Comparison of ENCODE assay signal across 14 cellular contexts in the genomic region with DNA sequence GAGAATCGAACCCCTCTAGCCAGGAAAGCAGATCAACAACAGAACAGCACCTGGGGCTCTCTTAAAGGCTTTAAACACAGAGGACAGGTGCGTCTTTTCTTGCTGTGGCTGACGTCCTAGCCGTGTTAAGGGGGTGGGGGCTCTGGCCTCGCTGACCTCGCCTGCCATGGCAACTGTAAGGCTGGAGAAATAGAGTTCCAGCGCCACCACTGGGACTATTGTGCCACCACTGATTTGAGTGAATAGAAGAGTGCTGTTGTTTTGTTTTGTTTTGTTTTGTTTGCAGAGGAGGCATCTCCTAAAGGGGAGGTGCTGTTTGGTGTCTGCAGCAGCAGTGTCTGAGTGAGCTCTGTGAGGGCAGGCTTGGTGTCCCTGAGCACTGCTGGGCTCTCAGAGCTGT. TPM values are rescaled to one million over a fixed set of nuclear protein-coding genes. Genes with fewer than 3 reads are reported as not detected.
DNase-seq lines count a peak whose midpoint lies in the region; ATAC-seq and TF ChIP-seq lines count a peak whose summit lies in the region.
"Had no signal": no experiment of that assay in that cellular context is flagged by ENCODE, and none has a peak within 500 bp of the region (broad histone marks: within the 10 kb centered on the region; RNA-seq: fewer than 3 reads in every experiment).

No MANE protein-coding gene starts in this region.

- no peak overlapping the region for H2BK15ac ChIP-seq in mesenchymal stem cell (ENCODE audit: low read depth, poor library complexity, severe bottlenecking)

- TF ChIP-seq POLR2A in adrenal gland (IDR thresholded peaks at IDR 0.05): no peak

- no peaks in the 10 kb centered on the region for H3K79me1 ChIP-seq in mesenchymal stem cell (replicated peaks; ENCODE audit: low read length, poor library complexity, severe bottlenecking)

- H2BK120ac ChIP-seq in mesenchymal stem cell (ENCODE audit: low read depth, low read length): no peak overlapping the region

- H3K4me3 ChIP-seq in BE2C (ENCODE audit: low read depth, low read length) (no peak overlapping the region), adrenal gland (no peak overlapping the region), mesenchymal stem cell (ENCODE audit: insufficient read depth in 1 of 2, low read depth in 1 of 2, low read length in 2 of 2) (no peak overlapping the region)
- H3K4me3 ChIP-seq: lower lobe of right lung had no signal

- in situ Hi-C loops in GM13976 (cut with MboI; ENCODE audit: low sequenced_read_pairs, unreplicated experiment): no loop called here

- POLR2A ChIA-PET in HEK293T (lab: Yijun Ruan, JAX): no interaction called here

- no peak overlapping the region for H2BK5ac ChIP-seq in mesenchymal stem cell (ENCODE audit: low read depth, low read length, poor library complexity, severe bottlenecking)

- no peak overlapping the region for H2AK5ac ChIP-seq in mesenchymal stem cell (ENCODE audit: low read length, severe bottlenecking)

- H3K9me3 ChIP-seq in BE2C (no peaks in the 10 kb centered on the region), adrenal gland (replicated peaks in 1 of 3) (no peaks in the 10 kb centered on the region), mesenchymal stem cell (ENCODE audit: control insufficient read depth, low read length) (no peaks in the 10 kb centered on the region)
- H3K9me3 ChIP-seq: lower lobe of right lung had no signal

- no peak overlapping the region for H4K91ac ChIP-seq in mesenchymal stem cell (ENCODE audit: low read length)

- no peak overlapping the region for H3K4me2 ChIP-seq in mesenchymal stem cell (ENCODE audit: low read length, poor library complexity, severe bottlenecking)

- no peak overlapping the region for H2AFZ ChIP-seq in mesenchymal stem cell (ENCODE audit: low read depth, low read length)

- H3K18ac ChIP-seq in mesenchymal stem cell (ENCODE audit: low read depth in 1 of 2, low read length in 2 of 2): no peak overlapping the region

- TF ChIP-seq CTCF in BE2C (IDR thresholded peaks at IDR 0.05; ENCODE audit: low read depth, low read length) (peak; percentile 9; the same call in 1 of the 2 replicates), adrenal gland (IDR thresholded peaks at IDR 0.05) (no peak), GM13976 (IDR thresholded peaks at IDR 0.05; ENCODE audit: borderline replicate concordance, control extremely low read depth, extremely low read depth, insufficient read depth, missing control alignments) (no peak)

- CTCF ChIA-PET in HEK293T (lab: Yijun Ruan, JAX): interaction anchor here (0.6 to 1.1 kb wide), 6 partner anchors 10 to 628 kb away, joined by 3 to 8 read pairs (median 4); no protein-coding TSS in a partner anchor

- intact Hi-C loops in adrenal gland (cut with DNase I): no loop called here

- H3K36me3 ChIP-seq in BE2C (no peaks in the 10 kb centered on the region), adrenal gland (replicated peaks in 1 of 2) (no peaks in the 10 kb centered on the region), mesenchymal stem cell (ENCODE audit: control insufficient read depth in 1 of 2, insufficient read depth in 2 of 2, low read depth in 1 of 2, low read length in 2 of 2) (peaks cover 0 to 5% of the 10 kb centered on the region in 2 experiments)
- H3K36me3 ChIP-seq: lower lobe of right lung had no signal

- no peak overlapping the region for H3K14ac ChIP-seq in mesenchymal stem cell (ENCODE audit: low read length in 2 of 2)

- DNase-seq in BE2C: no peak
- DNase-seq in HEK293T (ENCODE audit: extremely low spot score): peak; percentile 17
- DNase-seq in NCI-H510A (lab: John Stamatoyannopoulos, UW): peak; percentile 80
- no peak for DNase-seq in epithelial cell of prostate (ENCODE audit: low read depth, low spot score)
- DNase-seq in adrenal gland: no peak
- DNase-seq in GM13976 (ENCODE audit: low spot score): no peak
- DNase-seq in mesenchymal stem cell: no peak
- DNase-seq: cortex of kidney, lower lobe of right lung, NCI-H2171 had no signal

- H3K27ac ChIP-seq in epithelial cell of prostate (peak overlapping the region; percentile 80), adrenal gland (no peak overlapping the region), mesenchymal stem cell (ENCODE audit: low read length, poor library complexity, severe bottlenecking) (no peak overlapping the region)
- H3K27ac ChIP-seq: lower lobe of right lung had no signal

- H3K27me3 ChIP-seq in BE2C (peaks cover 9% of the 10 kb centered on the region; the same call in 1 of the 2 replicates), adrenal gland (no peaks in the 10 kb centered on the region), mesenchymal stem cell (ENCODE audit: control insufficient read depth in 1 of 2, insufficient read depth in 1 of 2, low read length in 2 of 2) (peaks cover 12 to 67% of the 10 kb centered on the region in 2 experiments)

- no peak for ATAC-seq in GM18909 (IDR thresholded peaks at IDR 0.05; ENCODE audit: poor library complexity, unreplicated experiment)
- ATAC-seq: activated naive CD4-positive, alpha-beta T cell treated with anti-CD3 and anti-CD28 coated beads, Interleukin-2, amount 50 U/mL, for 72 hours; lower lobe of right lung had no signal

- no peak overlapping the region for H3K4ac ChIP-seq in mesenchymal stem cell (ENCODE audit: low read depth in 1 of 2, low read length in 2 of 2)

- WGBS in adrenal gland, 4 donors: 33 to 45% (median 40%) methylated on average over 4 to 7 of the region's 7 CpGs
- 26% methylated on average over 7 of the region's 7 CpGs for WGBS in mesenchymal stem cell

- no peak overlapping the region for H4K8ac ChIP-seq in mesenchymal stem cell (ENCODE audit: low read length)

- H3K9ac ChIP-seq in mesenchymal stem cell (ENCODE audit: low read length): no peak overlapping the region

- H2BK12ac ChIP-seq in mesenchymal stem cell (ENCODE audit: low read length in 2 of 2): no peak overlapping the region

- H3K23ac ChIP-seq in mesenchymal stem cell (ENCODE audit: low read length in 2 of 2): no peak overlapping the region

- H3K4me1 ChIP-seq in BE2C (no peaks in the 10 kb centered on the region), adrenal gland (replicated peaks in 1 of 2) (no peaks in the 10 kb centered on the region), mesenchymal stem cell (ENCODE audit: control insufficient read depth, insufficient read depth, low read depth, low read length) (peaks cover 4% of the 10 kb centered on the region)
- H3K4me1 ChIP-seq: lower lobe of right lung had no signal

TF ChIP-seq in HEK293T, 16 proteins besides CTCF, POLR2A, EP300 and RAD21:
- TF ChIP-seq L3MBTL2 (conservative IDR thresholded peaks at IDR 0.05): no peak
- no peak for TF ChIP-seq LEF1 (IDR thresholded peaks at IDR 0.05; ENCODE audit: borderline replicate concordance)
- TF ChIP-seq ARNT (IDR thresholded peaks at IDR 0.05): no peak
- TF ChIP-seq SUZ12 (IDR thresholded peaks at IDR 0.05): no peak
- no peak for TF ChIP-seq FOXM1 (IDR thresholded peaks at IDR 0.05; ENCODE audit: borderline replicate concordance)
- no peak for TF ChIP-seq ELF4 (IDR thresholded peaks at IDR 0.05)
- no peak for TF ChIP-seq CTBP1 (IDR thresholded peaks at IDR 0.05; ENCODE audit: borderline replicate concordance)
- no peak for TF ChIP-seq FOXK2 (IDR thresholded peaks at IDR 0.05)
- no peak for TF ChIP-seq BHLHE40 (IDR thresholded peaks at IDR 0.05; ENCODE audit: borderline replicate concordance)
- TF ChIP-seq HDGF (IDR thresholded peaks at IDR 0.05; ENCODE audit: borderline replicate concordance): no peak
- no peak for TF ChIP-seq NFRKB (IDR thresholded peaks at IDR 0.05)
- no peak for TF ChIP-seq ZNF384 (IDR thresholded peaks at IDR 0.05)
- TF ChIP-seq FOXA1 (IDR thresholded peaks at IDR 0.05): no peak

RNA-seq across cellular contexts. Expression of a gene that starts 34.2 kb away (rescaled TPM):
- 0.08 TPM for polyA plus RNA-seq in BE2C (2012; ENCODE audit: insufficient read depth, insufficient read length, low read depth)
- not detected for total RNA-seq in adrenal gland
- polyA plus RNA-seq in adrenal gland: under 1 TPM in 1 of 3 donors, not detected in 2; 0.03 TPM
- not detected for polyA plus RNA-seq in mesenchymal stem cell (2013, experiment 1 of 2)
- polyA plus RNA-seq in mesenchymal stem cell (2013, experiment 2 of 2): not detected
- total RNA-seq: activated naive CD4-positive, alpha-beta T cell treated with anti-CD3 and anti-CD28 coated beads, Interleukin-2, amount 50 U/mL, for 72 hours; glomerular endothelial cell; subcutaneous adipose tissue had no signal

Comparison
In these comparisons a context has a peak if more than half of its experiments do, and no peak if none do; other contexts are left out.
1. DNase-seq: peak in HEK293T (single experiment) and NCI-H510A (single experiment); none in BE2C (single experiment), epithelial cell of prostate (single experiment), adrenal gland (0 of 7), GM13976 (single experiment) and mesenchymal stem cell (single experiment).